ENCODE assay signal across 14 cellular contexts in genomic region chr12:2265461-2266167, GRCh38.
DNase-seq lines count a peak whose midpoint lies in the region; ATAC-seq and TF ChIP-seq lines count a peak whose summit lies in the region.
"Had no signal": no experiment of that assay in that cellular context is flagged by ENCODE, and none has a peak within 500 bp of the region (broad histone marks: within the 10 kb centered on the region; RNA-seq: fewer than 3 reads in every experiment).

No MANE protein-coding gene starts in this region.

- 77 to 85% (median 81%) methylated on average over 9 of the region's 9 CpGs for WGBS in spleen, 5 donors

- DNase-seq in EH (ENCODE audit: low read depth), result peak; percentile 90
- DNase-seq in SJSA1 (ENCODE audit: low read depth in 1 of 2, low spot score in 2 of 2), result peak; percentile 86 to 87
- peak; percentile 79 for DNase-seq in fibroblast of the aortic adventitia (ENCODE audit: low read depth)
- DNase-seq in spleen, result peak; percentile 17
- no peak for DNase-seq in ureter (ENCODE audit: low spot score)
- no peak for DNase-seq in T-helper 2 cell
- no peak for DNase-seq in WERI-Rb-1
- DNase-seq: activated CD8-positive, alpha-beta T cell treated with anti-CD3 and anti-CD28 coated beads, Interleukin-2, amount 10 ng/mL, durations not matched to agents 7 days and 5 days; activated gamma-delta T cell; CD4-positive, alpha-beta T cell; NCI-H1930; SHP77 treated with DMSO at 0.1 percent for 48 hours had no signal

- ATAC-seq in HG03025 (IDR thresholded peaks at IDR 0.05; ENCODE audit: low FRiP score, unreplicated experiment), result no peak
- ATAC-seq: activated CD8-positive, alpha-beta T cell treated with anti-CD3 and anti-CD28 coated beads, Interleukin-2, amount 10 ng/mL, durations not matched to agents 7 days and 5 days had no signal

- H3K9me3 ChIP-seq in SJSA1 (replicated peaks), result no peaks in the 10 kb centered on the region
- H3K9me3 ChIP-seq in spleen, result no peaks in the 10 kb centered on the region
- no peaks in the 10 kb centered on the region for H3K9me3 ChIP-seq in WERI-Rb-1 (ENCODE audit: severe bottlenecking)

- H3K4me3 ChIP-seq in SJSA1 (no peak overlapping the region), fibroblast of the aortic adventitia (ENCODE audit: low read depth, low read length) (no peak overlapping the region), spleen (no peak overlapping the region), WERI-Rb-1 (ENCODE audit: low read depth, low read length) (no peak overlapping the region)

- H3K27ac ChIP-seq in SJSA1, result peak overlapping the region; percentile 91
- peak overlapping the region in 2 of 8 donors; percentile 33 to 40 for H3K27ac ChIP-seq in spleen
- H3K27ac ChIP-seq in WERI-Rb-1, result no peak overlapping the region
- H3K27ac ChIP-seq: HL-60 had no signal

- H3K4me1 ChIP-seq in SJSA1 (replicated peaks), result peaks cover 80% of the 10 kb centered on the region
- peaks cover 0 to 32% (median 5%) of the 10 kb centered on the region in 6 donors for H3K4me1 ChIP-seq in spleen

- intact Hi-C loops in spleen (cut with DNase I; ENCODE audit: low total_unique reads), result no loop called here

- TF ChIP-seq CTCF in fibroblast of the aortic adventitia (IDR thresholded peaks at IDR 0.05; ENCODE audit: insufficient read depth, low read length) (no peak), spleen (IDR thresholded peaks at IDR 0.05 in 8 of 11, conservative IDR thresholded peaks at IDR 0.05 in 3 of 11) (no peak), WERI-Rb-1 (IDR thresholded peaks at IDR 0.05; ENCODE audit: low read depth, low read length) (no peak)

- no peak for TF ChIP-seq POLR2A in spleen (IDR thresholded peaks at IDR 0.05)

- no peaks in the 10 kb centered on the region for H3K36me3 ChIP-seq in SJSA1
- no peaks in the 10 kb centered on the region for H3K36me3 ChIP-seq in spleen
- H3K36me3 ChIP-seq in WERI-Rb-1, result no peaks in the 10 kb centered on the region

- H3K27me3 ChIP-seq in SJSA1 (replicated peaks) (no peaks in the 10 kb centered on the region), spleen (replicated peaks in 1 of 7) (no peaks in the 10 kb centered on the region), WERI-Rb-1 (ENCODE audit: insufficient read depth, low read depth, severe bottlenecking) (no peaks in the 10 kb centered on the region)

Comparison
In these comparisons a context has a peak if more than half of its experiments do, and no peak if none do; other contexts are left out.
1. DNase-seq: peak in EH (single experiment), SJSA1 (2 of 2), fibroblast of the aortic adventitia (single experiment) and spleen (single experiment); none in ureter (single experiment), T-helper 2 cell (0 of 5) and WERI-Rb-1 (single experiment).